In genomic region chr3:134357914-134358811, GRCh38 we compare ENCODE assay signal across 7 cellular contexts. TPM values are rescaled to one million over a fixed set of nuclear protein-coding genes. Genes with fewer than 3 reads are reported as not detected.
DNase-seq lines count a peak whose midpoint lies in the region; ATAC-seq, FAIRE-seq and TF ChIP-seq lines count a peak whose summit lies in the region.

No MANE protein-coding gene starts in this region.

- H3K9me3 ChIP-seq in lower lobe of right lung = no peaks in the 10 kb centered on the region

- H3K4me1 ChIP-seq in lower lobe of right lung = peaks cover 100% of the 10 kb centered on the region

- H3K27ac ChIP-seq in lower lobe of right lung = peak overlapping the region; percentile 86

- peak; percentile 45 for TF ChIP-seq CTCF in GM12874 (IDR thresholded peaks at IDR 0.05; ENCODE audit: insufficient read depth, low read depth, low read length)
- TF ChIP-seq CTCF in lower lobe of right lung (IDR thresholded peaks at IDR 0.05) = peak; percentile 32

- peak; percentile 23 for DNase-seq in NAMALWA (ENCODE audit: low spot score)
- peak; percentile 87 for DNase-seq in cerebellar cortex (ENCODE audit: low spot score)
- peak; percentile 54 for DNase-seq in lower lobe of right lung
- DNase-seq in urothelium cell line (ENCODE audit: low spot score) = peak; percentile 83

- peaks cover 91% of the 10 kb centered on the region for H3K36me3 ChIP-seq in lower lobe of right lung

- no peaks in the 10 kb centered on the region for H3K27me3 ChIP-seq in lower lobe of right lung (ENCODE audit: low read depth)

- ATAC-seq in lower lobe of right lung = peak; percentile 83 to 88
- no peak for ATAC-seq in GM18907 (IDR thresholded peaks at IDR 0.05; ENCODE audit: unreplicated experiment)
- no peak for ATAC-seq in GM19035 (IDR thresholded peaks at IDR 0.05; ENCODE audit: unreplicated experiment)

- FAIRE-seq in urothelium cell line (lab: Jason Lieb, UNC) = peak; percentile 55

- intact Hi-C loops in lower lobe of right lung (cut with DNase I) = no loop called here

- no peak overlapping the region for H3K4me3 ChIP-seq in lower lobe of right lung

RNA-seq across cellular contexts. Expression of gene AMOTL2, which starts 16.1 kb away (rescaled TPM):
- total RNA-seq in lower lobe of right lung = 77.8 TPM

Comparison
In these comparisons a context has a peak if more than half of its experiments do, and no peak if none do; other contexts are left out.
1. DNase-seq: peak in every context shown above with its lines; median percentile 87 in cerebellar cortex; 83 in urothelium cell line; 54 in lower lobe of right lung; 23 in NAMALWA.
2. ATAC-seq: peak in lower lobe of right lung (2 of 2); none in GM18907 (single experiment) and GM19035 (single experiment).